In genomic region chr2:216936954-216937357, GRCh38 we compare ENCODE assay signal across 19 cellular contexts.
DNase-seq lines count a peak whose midpoint lies in the region; ATAC-seq, FAIRE-seq and TF ChIP-seq lines count a peak whose summit lies in the region.
"Had no signal": no experiment of that assay in that cellular context is flagged by ENCODE, and none has a peak within 500 bp of the region (broad histone marks: within the 10 kb centered on the region; RNA-seq: fewer than 3 reads in every experiment).

No MANE protein-coding gene starts in this region.

- CTCF ChIA-PET in GM12878 (lab: Yijun Ruan, JAX), result no interaction called here
- CTCF ChIA-PET in activated CD4-positive, alpha-beta memory T cell treated with anti-CD3 and anti-CD28 coated beads for 36 hours (lab: Charles Lee), result no interaction called here

- H3K4me3 ChIP-seq in GM12878 (no peak overlapping the region), smooth muscle cell (no peak overlapping the region)
- H3K4me3 ChIP-seq: breast epithelium had no signal

- no peak overlapping the region for H3K4me3 Mint-ChIP-seq in activated CD4-positive, alpha-beta memory T cell treated with anti-CD3 and anti-CD28 coated beads for 36 hours
- H3K4me3 Mint-ChIP-seq: CD8-positive, alpha-beta T cell; natural killer cell; T-helper 1 cell treated with Interleukin-12 subunit alpha and Interleukin-12 subunit beta and Interleukin-4 antibody, amounts not matched to agents 30 μg/mL and 1 μg/mL, for 36 hours had no signal

- POLR2A ChIA-PET in GM12878 (lab: Charles Lee), result no interaction called here
- POLR2A ChIA-PET in activated CD4-positive, alpha-beta memory T cell treated with anti-CD3 and anti-CD28 coated beads for 36 hours (lab: Charles Lee), result no interaction called here

- TF ChIP-seq CTCF in GM12878 (IDR thresholded peaks at IDR 0.05 in 2 of 3, conservative IDR thresholded peaks at IDR 0.05 in 1 of 3; ENCODE audit: control insufficient read depth in 2 of 3, extremely low read depth in 1 of 3, insufficient read depth in 1 of 3, low read depth in 3 of 3, low read length in 3 of 3) (no peak), smooth muscle cell (IDR thresholded peaks at IDR 0.05; ENCODE audit: borderline replicate concordance, insufficient read depth, poor library complexity, severe bottlenecking) (no peak)

- H3K27me3 ChIP-seq in GM12878 (replicated peaks in 1 of 2; ENCODE audit: control insufficient read depth in 2 of 2, insufficient read depth in 2 of 2, low read length in 1 of 2) (no peaks in the 10 kb centered on the region), smooth muscle cell (ENCODE audit: low read depth) (no peaks in the 10 kb centered on the region)
- H3K27me3 ChIP-seq: breast epithelium had no signal

- TF ChIP-seq EP300 in GM12878 (IDR thresholded peaks at IDR 0.05; ENCODE audit: borderline replicate concordance in 1 of 2, control insufficient read depth in 1 of 2, low read depth in 2 of 2, low read length in 2 of 2), result no peak

- H3K27me3 Mint-ChIP-seq in activated CD4-positive, alpha-beta memory T cell treated with anti-CD3 and anti-CD28 coated beads for 36 hours, result peaks cover 5% of the 10 kb centered on the region

- no peaks in the 10 kb centered on the region for H3K36me3 Mint-ChIP-seq in activated CD4-positive, alpha-beta memory T cell treated with anti-CD3 and anti-CD28 coated beads for 36 hours
- H3K36me3 Mint-ChIP-seq: CD8-positive, alpha-beta T cell; natural killer cell had no signal

- no peaks in the 10 kb centered on the region for H3K4me1 ChIP-seq in GM12878 (ENCODE audit: control insufficient read depth, insufficient read depth, low read length)
- H3K4me1 ChIP-seq in smooth muscle cell (ENCODE audit: low read depth), result peaks cover 17% of the 10 kb centered on the region
- H3K4me1 ChIP-seq: breast epithelium had no signal

- in situ Hi-C loops in GM12878 (cut with MboI), result no loop called here

- H3K9me3 ChIP-seq in GM12878 (replicated peaks; ENCODE audit: control insufficient read depth, insufficient read depth, low read length), result peaks cover 1% of the 10 kb centered on the region; the same call in 1 of the 3 replicates
- no peaks in the 10 kb centered on the region for H3K9me3 ChIP-seq in smooth muscle cell (replicated peaks; ENCODE audit: low read depth)
- H3K9me3 ChIP-seq: breast epithelium had no signal

- H4K20me1 ChIP-seq in GM12878 (ENCODE audit: control insufficient read depth, insufficient read depth), result no peaks in the 10 kb centered on the region
- H4K20me1 ChIP-seq in smooth muscle cell (ENCODE audit: low read depth), result no peaks in the 10 kb centered on the region

- DNase-seq in NCI-H1092 treated with DMSO at 0.1 percent for 48 hours (lab: John Stamatoyannopoulos, UW) (peak; percentile 13), NCI-H1092 (lab: John Stamatoyannopoulos, UW) (no peak), GM12878 (ENCODE audit: low read depth, low spot score) (no peak), islet precursor cell (peak; percentile 79), smooth muscle cell (lab: John Stamatoyannopoulos, UW; ENCODE audit: unreplicated experiment) (no peak), GM12891 (ENCODE audit: insufficient read length, low spot score) (no peak)
- no peak for DNase-seq in activated CD4-positive, alpha-beta memory T cell treated with anti-CD3 and anti-CD28 coated beads for 36 hours
- DNase-seq in stimulated activated CD4-positive, alpha-beta T cell treated with anti-CD3 and anti-CD28 coated beads, Interleukin-12 subunit alpha, Interleukin-12 subunit beta, amount 100 ng/mL, for 4 hours, result no peak
- DNase-seq: activated naive CD4-positive, alpha-beta T cell treated with anti-CD3 and anti-CD28 coated beads, Interleukin-2, amount 50 U/mL, for 16 hours; CD8-positive, alpha-beta T cell; effector CD4-positive, alpha-beta T cell; foreskin melanocyte; natural killer cell; NCI-H524; stimulated activated CD4-positive, alpha-beta T cell treated with anti-CD3 and anti-CD28 coated beads, Interleukin-4, amount 100 ng/mL, for 1 hour had no signal

- RAD21 ChIA-PET in GM12878 (lab: Charles Lee; ENCODE audit: unreplicated experiment), result no interaction called here

- H3K4me1 Mint-ChIP-seq in activated CD4-positive, alpha-beta memory T cell treated with anti-CD3 and anti-CD28 coated beads for 36 hours (ENCODE audit: low read depth), result no peaks in the 10 kb centered on the region

- no peak for TF ChIP-seq POLR2A in GM12878 (IDR thresholded peaks at IDR 0.05; ENCODE audit: low read depth, low read length)
- no peak for TF ChIP-seq POLR2A in GM12891 (IDR thresholded peaks at IDR 0.05; ENCODE audit: low read depth, low read length)

- H3K27ac ChIP-seq in GM12878 (ENCODE audit: control insufficient read depth, insufficient read depth) (no peak overlapping the region), smooth muscle cell (ENCODE audit: low read depth) (peak overlapping the region; percentile 4)
- H3K27ac ChIP-seq: 22Rv1, breast epithelium had no signal

- intact Hi-C loops in GM12878 (cut with micrococcal nuclease; ENCODE audit: unreplicated experiment), result no loop called here
- intact Hi-C loops in activated CD4-positive, alpha-beta memory T cell treated with anti-CD3 and anti-CD28 coated beads for 36 hours (cut with micrococcal nuclease), result no loop called here

- H3K79me2 ChIP-seq in GM12878 (ENCODE audit: control insufficient read depth, insufficient read depth, low read length) (no peaks in the 10 kb centered on the region), smooth muscle cell (ENCODE audit: low read depth) (no peaks in the 10 kb centered on the region)

- peaks cover 10% of the 10 kb centered on the region for H3F3A ChIP-seq in smooth muscle cell (ENCODE audit: low read depth)

- WGBS in GM12878 (ENCODE audit: insufficient coverage, insufficient replicate concordance, low lambda C conversion rate, missing lambda C conversion rate), result 28% methylated on average over 5 of the region's 5 CpGs
- WGBS in smooth muscle cell (ENCODE audit: low lambda C conversion rate), result 9% methylated on average over 5 of the region's 5 CpGs

- no peak overlapping the region for H3K27ac Mint-ChIP-seq in activated CD4-positive, alpha-beta memory T cell treated with anti-CD3 and anti-CD28 coated beads for 36 hours
- H3K27ac Mint-ChIP-seq: CD8-positive, alpha-beta T cell; natural killer cell; T-helper 1 cell treated with Interleukin-12 subunit alpha and Interleukin-12 subunit beta and Interleukin-4 antibody, amounts not matched to agents 30 μg/mL and 1 μg/mL, for 36 hours had no signal

- peak; percentile 22; the same call in 2 of the 3 replicates for ATAC-seq in GM12878
- ATAC-seq: CD8-positive, alpha-beta T cell; natural killer cell had no signal

- H3K4me2 ChIP-seq in GM12878 (ENCODE audit: control insufficient read depth, insufficient read depth) (no peak overlapping the region), smooth muscle cell (peak overlapping the region; percentile 69)

- no peak overlapping the region for H2AFZ ChIP-seq in GM12878 (ENCODE audit: control insufficient read depth, low read depth, low read length)
- peak overlapping the region; percentile 5 for H2AFZ ChIP-seq in smooth muscle cell (ENCODE audit: low read depth)

- H3K36me3 ChIP-seq in GM12878 (ENCODE audit: control insufficient read depth in 2 of 2, insufficient read depth in 2 of 2, low read length in 1 of 2) (no peaks in the 10 kb centered on the region), smooth muscle cell (ENCODE audit: low read depth) (no peaks in the 10 kb centered on the region)
- H3K36me3 ChIP-seq: breast epithelium had no signal

- no peaks in the 10 kb centered on the region for H3K9me3 Mint-ChIP-seq in activated CD4-positive, alpha-beta memory T cell treated with anti-CD3 and anti-CD28 coated beads for 36 hours
- H3K9me3 Mint-ChIP-seq: CD8-positive, alpha-beta T cell; natural killer cell had no signal

- TF ChIP-seq RAD21 in GM12878 (IDR thresholded peaks at IDR 0.05; ENCODE audit: insufficient read depth, low read depth, low read length), result no peak

- SMC1A ChIA-PET in GM12878 (lab: Charles Lee; ENCODE audit: uncharacterized antibody, unreplicated experiment), result no interaction called here

- H3K9ac ChIP-seq in GM12878 (ENCODE audit: control insufficient read depth, insufficient read depth, low read length) (no peak overlapping the region), smooth muscle cell (ENCODE audit: low read depth) (no peak overlapping the region)

- FAIRE-seq in GM12878 (lab: Jason Lieb, UNC) (no peak), GM12891 (lab: Jason Lieb, UNC) (no peak)
- FAIRE-seq: HTR-8/SVneo had no signal

- no TSS peak for BruUV-seq in GM12878 (replicated peaks; lab: Mats Ljungman, UMichigan)

TF ChIP-seq in GM12878, 131 proteins besides CTCF, POLR2A, EP300 and RAD21:
- no peak for TF ChIP-seq CHD1 (IDR thresholded peaks at IDR 0.05; ENCODE audit: low read depth, low read length)
- TF ChIP-seq ZNF217 (IDR thresholded peaks at IDR 0.05), result no peak
- no peak for TF ChIP-seq RAD51 (IDR thresholded peaks at IDR 0.05)

TF ChIP-seq in GM12891, 5 proteins besides CTCF, POLR2A, EP300 and RAD21:
- TF ChIP-seq TAF1 (IDR thresholded peaks at IDR 0.05; ENCODE audit: low read depth, low read length) (no peak), SPI1 (IDR thresholded peaks at IDR 0.05; ENCODE audit: low read depth, low read length) (no peak), POU2F2 (IDR thresholded peaks at IDR 0.05; ENCODE audit: low read depth, low read length) (no peak), PAX5 (IDR thresholded peaks at IDR 0.05; ENCODE audit: insufficient read depth, low read length, severe bottlenecking) (no peak), POLR2AphosphoS5 (IDR thresholded peaks at IDR 0.05; ENCODE audit: low read depth, low read length) (no peak)

Comparison
In these comparisons a context has a peak if more than half of its experiments do, and no peak if none do; other contexts are left out.
1. DNase-seq: peak in NCI-H1092 treated with DMSO at 0.1 percent for 48 hours (single experiment) and islet precursor cell (single experiment); none in NCI-H1092 (single experiment), GM12878 (single experiment), smooth muscle cell (single experiment), GM12891 (single experiment), activated CD4-positive, alpha-beta memory T cell treated with anti-CD3 and anti-CD28 coated beads for 36 hours (single experiment) and stimulated activated CD4-positive, alpha-beta T cell treated with anti-CD3 and anti-CD28 coated beads, Interleukin-12 subunit alpha, Interleukin-12 subunit beta, amount 100 ng/mL, for 4 hours (single experiment).